1 cellular context compared by ENCODE assay signal in genomic region chr1:232594018-232594502, GRCh38.
TF ChIP-seq lines count a peak whose summit lies in the region.

No MANE protein-coding gene starts in this region.

TF ChIP-seq in IMR-90, 13 proteins besides CTCF, POLR2A, EP300 and RAD21:
- TF ChIP-seq NFE2L2 (IDR thresholded peaks at IDR 0.05; ENCODE audit: low read depth, low read length) (no peak), BHLHE40 (IDR thresholded peaks at IDR 0.05; ENCODE audit: low read depth, low read length) (no peak), MXI1 (IDR thresholded peaks at IDR 0.05; ENCODE audit: borderline replicate concordance, low read depth, low read length) (no peak), SMC3 (IDR thresholded peaks at IDR 0.05; ENCODE audit: low read depth, low read length) (no peak), ELK1 (IDR thresholded peaks at IDR 0.05; ENCODE audit: borderline replicate concordance, low read depth, low read length) (no peak)
